ENCODE assay signal across 8 cellular contexts in genomic region chr14:61662437-61663311, GRCh38. TPM values are rescaled to one million over a fixed set of nuclear protein-coding genes. Genes with fewer than 3 reads are reported as not detected.
A peak's percentile ranks its signal among the peaks of the same experiment; 100 is the strongest.
DNase-seq lines count a peak whose midpoint lies in the region; ATAC-seq and TF ChIP-seq lines count a peak whose summit lies in the region.

No MANE protein-coding gene starts in this region.

- POLR2A ChIA-PET in naive thymus-derived CD8-positive, alpha-beta T cell (lab: Charles Lee) = interaction anchor here (0.6 to 2.5 kb wide), 8 partner anchors 8 to 1414 kb away, joined by 3 to 10 read pairs (median 4); partner anchors contain the start of genes HIF1A and PPM1A

- TF ChIP-seq CTCF in GM12864 (IDR thresholded peaks at IDR 0.05; ENCODE audit: low read depth, low read length, missing control alignments) (no peak), choroid plexus epithelial cell (conservative IDR thresholded peaks at IDR 0.05; ENCODE audit: low read depth, low read length) (no peak)

- peak; percentile 76 for ATAC-seq in GM21515 (IDR thresholded peaks at IDR 0.05; ENCODE audit: unreplicated experiment)
- ATAC-seq in naive thymus-derived CD8-positive, alpha-beta T cell = peak; percentile 80 to 84

- peak overlapping the region; percentile 79 to 97 (median 92) for H3K27ac Mint-ChIP-seq in naive thymus-derived CD8-positive, alpha-beta T cell

- H3K9me3 Mint-ChIP-seq in naive thymus-derived CD8-positive, alpha-beta T cell = peaks cover 0 to 6% (median 0%) of the 10 kb centered on the region in 9 donors

- peak; percentile 100 for DNase-seq in GM12864 (ENCODE audit: low read depth)
- peak; percentile 93 for DNase-seq in HT1080 (ENCODE audit: low read depth)
- DNase-seq in UCSD-AML1 (lab: John Stamatoyannopoulos, UW; ENCODE audit: unreplicated experiment) = peak; percentile 46
- DNase-seq in choroid plexus epithelial cell (ENCODE audit: low read depth) = peak; percentile 83
- peak in 9 of 10 donors; percentile 9 to 70 (median 41) for DNase-seq in naive thymus-derived CD8-positive, alpha-beta T cell
- no peak for DNase-seq in midbrain (lab: John Stamatoyannopoulos, UW)
- DNase-seq in NCI-H774 (lab: John Stamatoyannopoulos, UW) = no peak

- peaks cover 21 to 62% (median 55%) of the 10 kb centered on the region in 4 donors for H3K4me1 Mint-ChIP-seq in naive thymus-derived CD8-positive, alpha-beta T cell

- H3K36me3 Mint-ChIP-seq in naive thymus-derived CD8-positive, alpha-beta T cell = no peaks in the 10 kb centered on the region

- H3K4me3 ChIP-seq in GM12864 (ENCODE audit: low read depth, low read length) (peak overlapping the region; percentile 43; the same call in 1 of the 2 replicates), choroid plexus epithelial cell (ENCODE audit: low read depth, low read length) (no peak overlapping the region)

- H3K27me3 Mint-ChIP-seq in naive thymus-derived CD8-positive, alpha-beta T cell = no peaks in the 10 kb centered on the region

- H3K4me3 Mint-ChIP-seq in naive thymus-derived CD8-positive, alpha-beta T cell = peak overlapping the region; percentile 54 to 87 (median 77)

RNA-seq across cellular contexts. Expression of gene HIF1A, which starts 32.6 kb away (rescaled TPM):
- total RNA-seq in HT1080 (2014; rRNA removed; shearing (Covaris generic)) = 153 and 176 TPM in 2 replicates
- polyA plus RNA-seq in HT1080 (2015; cell fraction: cytosol; rRNA removed) = 153 and 197 TPM in 2 replicates
- 399 and 406 TPM in 2 replicates for polyA plus RNA-seq in HT1080 (2015; cell fraction: nucleus; rRNA removed)
- 10 to 100 TPM; 91.4 to 97.5 TPM for total RNA-seq in naive thymus-derived CD8-positive, alpha-beta T cell
- polyA plus RNA-seq in naive thymus-derived CD8-positive, alpha-beta T cell = 10 to 100 TPM; 51.7 to 63.5 (median 54.4) TPM

Comparison
In these comparisons a context has a peak if more than half of its experiments do, and no peak if none do; other contexts are left out.
1. DNase-seq: peak in GM12864 (single experiment), HT1080 (single experiment), UCSD-AML1 (single experiment), choroid plexus epithelial cell (single experiment) and naive thymus-derived CD8-positive, alpha-beta T cell (9 of 10); none in midbrain (single experiment) and NCI-H774 (single experiment).